ENCODE assay signal across 21 cellular contexts in the genomic region with DNA sequence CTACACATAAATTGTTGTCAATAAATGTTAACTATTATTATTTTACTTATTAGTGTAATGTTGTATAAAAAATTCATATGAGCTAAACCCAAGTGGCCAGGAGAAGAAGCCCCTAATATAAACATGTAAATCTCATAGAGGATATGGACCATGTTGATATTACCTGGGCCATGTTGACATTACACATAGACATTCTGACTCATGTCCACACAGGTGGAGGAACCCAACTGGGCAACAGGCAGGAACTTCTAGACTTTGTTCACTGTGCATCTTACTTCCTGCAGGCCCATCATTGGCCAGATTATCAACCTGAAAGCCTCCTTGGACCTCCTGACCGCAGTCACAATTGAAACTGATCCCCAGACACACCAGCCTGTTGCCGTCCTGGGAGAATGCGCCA. TPM values are rescaled to one million over a fixed set of nuclear protein-coding genes. Genes with fewer than 3 reads are reported as not detected.
DNase-seq lines count a peak whose midpoint lies in the region; ATAC-seq, FAIRE-seq and TF ChIP-seq lines count a peak whose summit lies in the region.
"Had no signal": no experiment of that assay in that cellular context is flagged by ENCODE, and none has a peak within 500 bp of the region (broad histone marks: within the 10 kb centered on the region; RNA-seq: fewer than 3 reads in every experiment).

No MANE protein-coding gene starts in this region.

- no peaks in the 10 kb centered on the region for H3K9me3 ChIP-seq in BE2C
- H3K9me3 ChIP-seq: HAP-1 had no signal

- no peak for TF ChIP-seq CTCF in bronchial epithelial cell (IDR thresholded peaks at IDR 0.05; ENCODE audit: insufficient read depth, low read length, severe bottlenecking)
- TF ChIP-seq CTCF in BE2C (IDR thresholded peaks at IDR 0.05; ENCODE audit: low read depth, low read length), result no peak
- TF ChIP-seq CTCF in HFFc6 (IDR thresholded peaks at IDR 0.05), result no peak

- H3K27me3 ChIP-seq in bronchial epithelial cell (ENCODE audit: control insufficient read depth, insufficient read depth, low read length) (no peaks in the 10 kb centered on the region), BE2C (no peaks in the 10 kb centered on the region)
- H3K27me3 ChIP-seq: BLaER1 had no signal

- H3K4me3 ChIP-seq in bronchial epithelial cell (ENCODE audit: low read depth, low read length), result no peak overlapping the region
- H3K4me3 ChIP-seq in BE2C (ENCODE audit: low read depth, low read length), result no peak overlapping the region
- H3K4me3 ChIP-seq: BLaER1, HAP-1 had no signal

- DNase-seq in NCI-H69 (lab: John Stamatoyannopoulos, UW) (peak; percentile 7), NCI-H774 (lab: John Stamatoyannopoulos, UW) (peak; percentile 18), bronchial epithelial cell (ENCODE audit: low read depth) (peak; percentile 10), BE2C (no peak), HFFc6 (no peak)
- DNase-seq: Caco-2; CD4-positive, CD25-positive, alpha-beta regulatory T cell; CD8-positive, alpha-beta T cell; DMS153; DMS79 treated with DMSO at 0.1 percent for 48 hours; GF-D8; GOT3 had no signal

- H3K36me3 ChIP-seq in bronchial epithelial cell (ENCODE audit: control insufficient read depth, insufficient read depth, low read length), result no peaks in the 10 kb centered on the region
- no peaks in the 10 kb centered on the region for H3K36me3 ChIP-seq in BE2C
- H3K36me3 ChIP-seq: BLaER1, HAP-1 had no signal

- H3K4me1 ChIP-seq in BE2C, result peaks cover 3% of the 10 kb centered on the region; the same call in 1 of the 2 replicates
- H3K4me1 ChIP-seq: BLaER1, HAP-1 had no signal

- H3K36me3 Mint-ChIP-seq in HFFc6 (ENCODE audit: low read depth), result no peaks in the 10 kb centered on the region
- H3K36me3 Mint-ChIP-seq: CD4-positive, CD25-positive, alpha-beta regulatory T cell; CD8-positive, alpha-beta T cell had no signal

- no peaks in the 10 kb centered on the region for H3K4me1 Mint-ChIP-seq in HFFc6 (ENCODE audit: low read depth)
- H3K4me1 Mint-ChIP-seq: CD4-positive, CD25-positive, alpha-beta regulatory T cell had no signal

- no peak for FAIRE-seq in bronchial epithelial cell (lab: Jason Lieb, UNC)
- FAIRE-seq: GM12891, H54 had no signal

- peaks cover 22% of the 10 kb centered on the region for H3K27me3 Mint-ChIP-seq in HFFc6 (ENCODE audit: insufficient read depth)

- no peak overlapping the region for H3K4me3 Mint-ChIP-seq in HFFc6
- H3K4me3 Mint-ChIP-seq: CD4-positive, CD25-positive, alpha-beta regulatory T cell; CD8-positive, alpha-beta T cell had no signal

- H3K27ac Mint-ChIP-seq in HFFc6, result no peak overlapping the region
- H3K27ac Mint-ChIP-seq: CD4-positive, CD25-positive, alpha-beta regulatory T cell; CD8-positive, alpha-beta T cell had no signal

- H3K9me3 Mint-ChIP-seq in HFFc6, result no peaks in the 10 kb centered on the region; the same call in 1 of the 2 replicates

- ATAC-seq in GM18498 (IDR thresholded peaks at IDR 0.05; ENCODE audit: unreplicated experiment), result no peak
- ATAC-seq: CD8-positive, alpha-beta T cell had no signal

RNA-seq across cellular contexts. Expression of a gene that starts 7.2 kb away (rescaled TPM):
- total RNA-seq in bronchial epithelial cell, result not detected in 2 replicates
- polyA plus RNA-seq in BE2C (2012; ENCODE audit: insufficient read depth, insufficient read length, low read depth), result not detected
- total RNA-seq in HFFc6 (2021; fragmentation: NEBNext Ultra II Directional; extraction: Animal tissue kit (Norgen Biotek cat#: 25700)), result not detected
- total RNA-seq: A172; A673; Caco-2; CD4-positive, CD25-positive, alpha-beta regulatory T cell; CD8-positive, alpha-beta T cell; Daoy; G401 had no signal
- polyA plus RNA-seq: CD4-positive, CD25-positive, alpha-beta regulatory T cell had no signal

RNA-seq across cellular contexts. Expression of a gene that starts 42.0 kb away (rescaled TPM):
- total RNA-seq in bronchial epithelial cell, result not detected in 2 replicates
- polyA plus RNA-seq in BE2C (2012; ENCODE audit: insufficient read depth, insufficient read length, low read depth), result not detected
- not detected for total RNA-seq in HFFc6 (2021; fragmentation: NEBNext Ultra II Directional; extraction: Animal tissue kit (Norgen Biotek cat#: 25700))
- total RNA-seq: A172; A673; Caco-2; CD4-positive, CD25-positive, alpha-beta regulatory T cell; CD8-positive, alpha-beta T cell; Daoy; G401 had no signal
- polyA plus RNA-seq: CD4-positive, CD25-positive, alpha-beta regulatory T cell had no signal

Comparison
In these comparisons a context has a peak if more than half of its experiments do, and no peak if none do; other contexts are left out.
1. DNase-seq: peak in NCI-H69 (single experiment), NCI-H774 (single experiment) and bronchial epithelial cell (single experiment); none in BE2C (single experiment) and HFFc6 (single experiment).